Comparison of ENCODE assay signal across 15 cellular contexts in the genomic region with DNA sequence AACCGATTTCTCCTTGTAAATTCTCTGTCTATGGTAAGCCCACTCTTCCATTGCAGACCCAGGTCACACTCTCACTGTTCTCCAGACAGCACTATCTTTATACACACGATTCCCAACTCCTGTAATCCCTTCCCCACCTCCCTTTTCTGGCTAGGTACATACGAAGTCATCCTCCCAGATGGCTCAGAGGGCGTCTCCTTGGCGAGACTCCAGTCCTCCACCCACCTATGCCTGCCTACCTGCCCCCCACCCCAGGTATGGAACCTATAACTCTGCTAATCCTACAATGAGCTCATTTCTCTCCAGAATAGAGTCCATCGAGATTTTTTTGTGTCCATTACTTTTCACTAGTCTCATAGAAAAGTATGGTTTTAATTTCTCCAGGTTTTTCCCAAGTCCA. TPM values are rescaled to one million over a fixed set of nuclear protein-coding genes. Genes with fewer than 3 reads are reported as not detected.
"Had no signal": no experiment of that assay in that cellular context is flagged by ENCODE, and none has a peak within 500 bp of the region (broad histone marks: within the 10 kb centered on the region; RNA-seq: fewer than 3 reads in every experiment).

No MANE protein-coding gene starts in this region.

- DNase-seq: activated CD4-positive, alpha-beta T cell treated with anti-CD3 and anti-CD28 coated beads for 4 hours; activated T-cell treated with anti-CD3 and anti-CD28 coated beads for 4 hours; caudate nucleus; cortex of kidney; effector CD8-positive, alpha-beta T cell; hypothalamus; midbrain; posterior cingulate gyrus; tibial artery had no signal

- H3K36me3 ChIP-seq: neutrophil, tibial artery, vagina had no signal

- H3K27ac Mint-ChIP-seq: activated T-helper 2 cell treated with anti-CD3 and anti-CD28 coated beads, Interferon-gamma antibody, Interleukin-2, Interleukin-4, amounts not matched to agents 10 μg/mL and 5 μg/mL and 100 μg/mL, durations not matched to agents 14 hours and 24 hours and 36 hours had no signal

- H3K9me3 ChIP-seq: neutrophil, tibial artery, vagina had no signal

- H3K4me1 ChIP-seq: tibial artery, vagina had no signal

- H3K27me3 ChIP-seq: neutrophil, vagina had no signal

- H3K27ac ChIP-seq: neutrophil, skin epidermis, tibial artery, vagina, VCaP had no signal

- H3K4me3 ChIP-seq: skin epidermis, tibial artery, vagina had no signal

- H3K9me3 Mint-ChIP-seq: activated T-helper 2 cell treated with anti-CD3 and anti-CD28 coated beads, Interferon-gamma antibody, Interleukin-2, Interleukin-4, amounts not matched to agents 10 μg/mL and 5 μg/mL and 100 μg/mL, durations not matched to agents 14 hours and 24 hours and 36 hours had no signal

RNA-seq across cellular contexts. Expression of a gene that starts 22.9 kb away (rescaled TPM):
- total RNA-seq: epithelial cell of proximal tubule had no signal
